In genomic region chr14:77190977-77191376, GRCh38 we compare ENCODE assay signal across 26 cellular contexts. TPM values are rescaled to one million over a fixed set of nuclear protein-coding genes. Genes with fewer than 3 reads are reported as not detected.
"Had no signal": no experiment of that assay in that cellular context is flagged by ENCODE, and none has a peak within 500 bp of the region (broad histone marks: within the 10 kb centered on the region; RNA-seq: fewer than 3 reads in every experiment).

No MANE protein-coding gene starts in this region.

- H3K4me1 Mint-ChIP-seq: activated CD4-positive, alpha-beta memory T cell treated with anti-CD3 and anti-CD28 coated beads, Interleukin-2, amount 10 ng/mL, durations not matched to agents 7 days and 5 days; activated CD4-positive, alpha-beta T cell treated with anti-CD3 and anti-CD28 coated beads, Interleukin-2, amount 10 ng/mL, durations not matched to agents 24 days and 14 days; activated naive CD4-positive, alpha-beta T cell treated with anti-CD3 and anti-CD28 coated beads, Interleukin-2, amount 10 ng/mL, durations not matched to agents 7 days and 5 days; immature natural killer cell; natural killer cell; T-helper 17 cell had no signal

- H3K27ac ChIP-seq: left ventricle myocardium inferior, neutrophil, parathyroid adenoma, thoracic aorta, upper lobe of left lung had no signal

- H3K4me3 ChIP-seq: left ventricle myocardium inferior, thoracic aorta, upper lobe of left lung had no signal

- H3K27ac Mint-ChIP-seq: activated CD4-positive, alpha-beta memory T cell treated with anti-CD3 and anti-CD28 coated beads, Interleukin-2, amount 10 ng/mL, durations not matched to agents 7 days and 5 days; activated CD4-positive, alpha-beta T cell treated with anti-CD3 and anti-CD28 coated beads, Interleukin-2, amount 10 ng/mL, durations not matched to agents 24 days and 14 days; activated naive CD4-positive, alpha-beta T cell treated with anti-CD3 and anti-CD28 coated beads, Interleukin-2, amount 10 ng/mL, durations not matched to agents 7 days and 5 days; activated T-cell treated with anti-CD3 and anti-CD28 coated beads, Interleukin-2, amount 50 U/mL, for 72 hours; immature natural killer cell; natural killer cell; T-helper 17 cell had no signal

- H3K4me1 ChIP-seq: upper lobe of left lung had no signal

- H2AFZ ChIP-seq: parathyroid adenoma had no signal

- H3K9me3 Mint-ChIP-seq: activated CD4-positive, alpha-beta memory T cell treated with anti-CD3 and anti-CD28 coated beads, Interleukin-2, amount 10 ng/mL, durations not matched to agents 7 days and 5 days; activated CD4-positive, alpha-beta T cell treated with anti-CD3 and anti-CD28 coated beads, Interleukin-2, amount 10 ng/mL, durations not matched to agents 24 days and 14 days; activated naive CD4-positive, alpha-beta T cell treated with anti-CD3 and anti-CD28 coated beads, Interleukin-2, amount 10 ng/mL, durations not matched to agents 7 days and 5 days; activated T-cell treated with anti-CD3 and anti-CD28 coated beads, Interleukin-2, amount 50 U/mL, for 72 hours; immature natural killer cell; natural killer cell had no signal

- FAIRE-seq: bronchial epithelial cell, endometrium had no signal

- H3K9ac ChIP-seq: parathyroid adenoma had no signal

- DNase-seq: activated CD4-positive, alpha-beta memory T cell treated with anti-CD3 and anti-CD28 coated beads, Interleukin-2, amount 10 ng/mL, durations not matched to agents 7 days and 5 days; activated CD4-positive, alpha-beta T cell treated with anti-CD3 and anti-CD28 coated beads, Interleukin-2, amount 10 ng/mL, durations not matched to agents 24 days and 14 days; activated effector memory CD4-positive, alpha-beta T cell treated with anti-CD3 and anti-CD28 coated beads, Interleukin-2, amount 50 U/mL, for 16 hours; activated naive CD4-positive, alpha-beta T cell treated with anti-CD3 and anti-CD28 coated beads, Interleukin-2, amount 10 ng/mL, durations not matched to agents 7 days and 5 days; activated T-cell treated with anti-CD3 and anti-CD28 coated beads, Interleukin-2, amount 50 U/mL, for 72 hours; amygdala; immature natural killer cell; kidney glomerular epithelial cell; left ventricle myocardium inferior; mammary epithelial cell; midbrain; natural killer cell; stimulated activated CD4-positive, alpha-beta T cell treated with anti-CD3 and anti-CD28 coated beads, Interleukin-4, amount 100 ng/mL, for 24 hours; stimulated activated naive CD4-positive, alpha-beta T cell treated with Interleukin-2 at 50 U/mL for 16 hours; SW 1271; T-helper 17 cell; upper lobe of left lung had no signal

- H3K36me3 Mint-ChIP-seq: activated naive CD4-positive, alpha-beta T cell treated with anti-CD3 and anti-CD28 coated beads, Interleukin-2, amount 10 ng/mL, durations not matched to agents 7 days and 5 days; immature natural killer cell; natural killer cell had no signal

- H3K36me3 ChIP-seq: left ventricle myocardium inferior, neutrophil, thoracic aorta, upper lobe of left lung had no signal

- H3K4me3 Mint-ChIP-seq: activated CD4-positive, alpha-beta memory T cell treated with anti-CD3 and anti-CD28 coated beads, Interleukin-2, amount 10 ng/mL, durations not matched to agents 7 days and 5 days; activated CD4-positive, alpha-beta T cell treated with anti-CD3 and anti-CD28 coated beads, Interleukin-2, amount 10 ng/mL, durations not matched to agents 24 days and 14 days; activated naive CD4-positive, alpha-beta T cell treated with anti-CD3 and anti-CD28 coated beads, Interleukin-2, amount 10 ng/mL, durations not matched to agents 7 days and 5 days; activated T-cell treated with anti-CD3 and anti-CD28 coated beads, Interleukin-2, amount 50 U/mL, for 72 hours; immature natural killer cell; natural killer cell; T-helper 17 cell had no signal

- H3K9me3 ChIP-seq: left ventricle myocardium inferior, neutrophil, thoracic aorta, upper lobe of left lung had no signal

- H3K27me3 ChIP-seq: upper lobe of left lung had no signal

- ATAC-seq: activated CD4-positive, CD25-positive, alpha-beta regulatory T cell treated with anti-CD3 and anti-CD28 coated beads, Interleukin-2, amount 50 U/mL, for 24 hours; activated T-cell treated with anti-CD3 and anti-CD28 coated beads, Interleukin-2, amount 50 U/mL, for 72 hours; natural killer cell; T-helper 17 cell had no signal

RNA-seq across cellular contexts. Expression of gene ZDHHC22, which starts 49.4 kb away (rescaled TPM):
- total RNA-seq: activated CD4-positive, alpha-beta memory T cell treated with anti-CD3 and anti-CD28 coated beads, Interleukin-2, amount 10 ng/mL, durations not matched to agents 7 days and 5 days; activated CD4-positive, alpha-beta T cell treated with anti-CD3 and anti-CD28 coated beads, Interleukin-2, amount 10 ng/mL, durations not matched to agents 24 days and 14 days; activated T-cell treated with anti-CD3 and anti-CD28 coated beads, Interleukin-2, amount 50 U/mL, for 72 hours; bronchial epithelial cell; epithelial cell of proximal tubule; fibroblast of villous mesenchyme; glomerular endothelial cell; left ventricle myocardium inferior; mammary epithelial cell; natural killer cell; T-helper 17 cell; thoracic aorta had no signal
- polyA plus RNA-seq: immature natural killer cell, mammary epithelial cell had no signal
